In the genomic region with DNA sequence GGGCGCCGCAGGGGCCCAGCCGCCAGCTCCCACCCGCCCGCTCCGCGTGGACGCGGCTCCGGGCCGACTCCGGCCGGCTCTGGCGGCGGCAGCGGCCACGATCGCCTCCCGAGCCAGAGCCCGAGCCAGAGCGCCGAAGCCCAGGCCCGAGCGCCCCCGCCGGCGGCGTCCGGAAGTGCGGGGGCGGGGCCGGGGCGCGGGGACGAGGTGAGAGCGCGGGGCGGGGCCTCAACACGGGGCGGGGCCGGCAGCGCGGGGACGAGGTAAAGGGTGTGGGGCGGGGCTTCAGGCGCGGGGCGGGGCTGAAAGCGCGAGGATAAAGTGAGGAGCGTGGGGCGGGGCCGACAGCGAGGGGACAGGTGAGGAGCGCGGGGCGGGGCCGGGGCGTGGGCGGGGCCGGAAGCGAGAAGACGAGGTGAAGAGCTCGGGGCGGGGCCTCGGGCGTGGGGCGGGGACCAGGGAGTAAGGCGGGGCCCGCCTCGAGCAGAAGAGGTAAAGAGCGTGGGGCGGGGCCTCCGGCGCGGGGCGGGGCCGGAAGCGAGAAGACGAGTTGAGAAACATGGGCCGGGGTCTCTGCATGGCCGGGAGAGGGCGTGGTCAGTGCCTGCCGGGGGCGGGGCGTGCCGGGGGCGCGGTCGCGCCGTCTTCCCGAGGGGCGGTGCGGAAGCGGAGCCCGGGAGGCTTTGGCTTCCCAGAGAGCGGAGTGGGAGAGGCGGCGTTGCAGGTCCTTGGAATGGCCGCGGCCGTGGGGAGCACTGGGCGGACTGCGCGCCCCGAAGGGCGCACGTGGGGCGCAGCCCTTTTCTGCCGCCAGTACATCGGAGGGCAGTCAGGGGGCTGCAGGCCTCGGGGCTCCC, we compare ENCODE assay signal across 8 cellular contexts. TPM values are rescaled to one million over a fixed set of nuclear protein-coding genes. Genes with fewer than 3 reads are reported as not detected.
A peak's percentile ranks its signal among the peaks of the same experiment; 100 is the strongest.
DNase-seq lines count a peak whose midpoint lies in the region; ATAC-seq and TF ChIP-seq lines count a peak whose summit lies in the region.

A gene with protein sequence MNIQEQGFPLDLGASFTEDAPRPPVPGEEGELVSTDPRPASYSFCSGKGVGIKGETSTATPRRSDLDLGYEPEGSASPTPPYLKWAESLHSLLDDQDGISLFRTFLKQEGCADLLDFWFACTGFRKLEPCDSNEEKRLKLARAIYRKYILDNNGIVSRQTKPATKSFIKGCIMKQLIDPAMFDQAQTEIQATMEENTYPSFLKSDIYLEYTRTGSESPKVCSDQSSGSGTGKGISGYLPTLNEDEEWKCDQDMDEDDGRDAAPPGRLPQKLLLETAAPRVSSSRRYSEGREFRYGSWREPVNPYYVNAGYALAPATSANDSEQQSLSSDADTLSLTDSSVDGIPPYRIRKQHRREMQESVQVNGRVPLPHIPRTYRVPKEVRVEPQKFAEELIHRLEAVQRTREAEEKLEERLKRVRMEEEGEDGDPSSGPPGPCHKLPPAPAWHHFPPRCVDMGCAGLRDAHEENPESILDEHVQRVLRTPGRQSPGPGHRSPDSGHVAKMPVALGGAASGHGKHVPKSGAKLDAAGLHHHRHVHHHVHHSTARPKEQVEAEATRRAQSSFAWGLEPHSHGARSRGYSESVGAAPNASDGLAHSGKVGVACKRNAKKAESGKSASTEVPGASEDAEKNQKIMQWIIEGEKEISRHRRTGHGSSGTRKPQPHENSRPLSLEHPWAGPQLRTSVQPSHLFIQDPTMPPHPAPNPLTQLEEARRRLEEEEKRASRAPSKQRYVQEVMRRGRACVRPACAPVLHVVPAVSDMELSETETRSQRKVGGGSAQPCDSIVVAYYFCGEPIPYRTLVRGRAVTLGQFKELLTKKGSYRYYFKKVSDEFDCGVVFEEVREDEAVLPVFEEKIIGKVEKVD (minus strand): TSS at position 177 of the 857 bp plus-strand sequence. CDS start 5,698 bp downstream, outside the sequence.

- H3K4me3 ChIP-seq in AG09309 (ENCODE audit: control insufficient read depth, low read depth, low read length) (peak within 1 kb of the TSS; percentile 68), kidney epithelial cell (ENCODE audit: low read depth, low read length) (peak within 1 kb of the TSS; percentile 66)

- peak; percentile 54 for ATAC-seq in GM19035 (IDR thresholded peaks at IDR 0.05; ENCODE audit: unreplicated experiment)
- peak; percentile 66 for ATAC-seq in HG03432 (IDR thresholded peaks at IDR 0.05; ENCODE audit: unreplicated experiment)

- no peaks in the 10 kb centered on the region for H3K27me3 ChIP-seq in kidney epithelial cell (ENCODE audit: control insufficient read depth, insufficient read depth, low read length)

- TF ChIP-seq CTCF in AG09309 (IDR thresholded peaks at IDR 0.05; ENCODE audit: control insufficient read depth, insufficient read depth, low read depth, low read length, missing control alignments), result peak; percentile 39
- TF ChIP-seq CTCF in kidney epithelial cell (IDR thresholded peaks at IDR 0.05; ENCODE audit: insufficient read depth, low read length, poor library complexity, severe bottlenecking), result no peak

- DNase-seq in AG09309 (ENCODE audit: low read depth), result peak; percentile 37
- peak; percentile 85 for DNase-seq in NCI-H510A treated with DMSO at 0.1 percent for 48 hours (lab: John Stamatoyannopoulos, UW)
- peak; percentile 100 for DNase-seq in activated CD4-positive, alpha-beta T cell treated with anti-CD3 and anti-CD28 coated beads for 24 hours (ENCODE audit: low read depth in 2 of 2)
- peak; percentile 98 for DNase-seq in cerebellum (ENCODE audit: low spot score)
- peak; percentile 76 for DNase-seq in kidney epithelial cell (ENCODE audit: low read depth)
- DNase-seq in stimulated activated CD4-positive, alpha-beta T cell treated with anti-CD3 and anti-CD28 coated beads, Interleukin-15, amount 100 ng/mL, for 24 hours, result peak; percentile 100

- H3K36me3 ChIP-seq in kidney epithelial cell (ENCODE audit: control insufficient read depth, insufficient read depth, low read length), result no peaks in the 10 kb centered on the region

RNA-seq across cellular contexts. Expression of the gene that starts here (rescaled TPM):
- total RNA-seq in cerebellum (16.4 TPM), kidney epithelial cell (40.5 and 43.0 TPM in 2 replicates)

Comparison
In these comparisons a context has a peak if more than half of its experiments do, and no peak if none do; other contexts are left out.
1. Peak in every context shown above with its lines: DNase-seq, ATAC-seq and H3K4me3 ChIP-seq.
2. DNase-seq: peak in every context shown above with its lines; median percentile 100 in activated CD4-positive, alpha-beta T cell treated with anti-CD3 and anti-CD28 coated beads for 24 hours; 100 in stimulated activated CD4-positive, alpha-beta T cell treated with anti-CD3 and anti-CD28 coated beads, Interleukin-15, amount 100 ng/mL, for 24 hours; 98 in cerebellum; 85 in NCI-H510A treated with DMSO at 0.1 percent for 48 hours; 76 in kidney epithelial cell; 37 in AG09309.